19 cellular contexts compared by ENCODE assay signal in genomic region chr4:960736-961650, GRCh38. TPM values are rescaled to one million over a fixed set of nuclear protein-coding genes. Genes with fewer than 3 reads are reported as not detected.
DNase-seq lines count a peak whose midpoint lies in the region; FAIRE-seq and TF ChIP-seq lines count a peak whose summit lies in the region.
"Had no signal": no experiment of that assay in that cellular context is flagged by ENCODE, and none has a peak within 500 bp of the region (broad histone marks: within the 10 kb centered on the region; RNA-seq: fewer than 3 reads in every experiment).

No MANE protein-coding gene starts in this region.

- H3K4me3 ChIP-seq in HEK293 (ENCODE audit: low read depth, low read length), result no peak overlapping the region
- H3K4me3 ChIP-seq in keratinocyte (ENCODE audit: control insufficient read depth in 2 of 3, extremely low read depth in 1 of 3, insufficient read depth in 2 of 3, low read depth in 1 of 3, low read length in 3 of 3), result no peak overlapping the region
- no peak overlapping the region for H3K4me3 ChIP-seq in sigmoid colon
- H3K4me3 ChIP-seq in H7 (ENCODE audit: insufficient read depth, low read depth, low read length), result no peak overlapping the region
- H3K4me3 ChIP-seq: GM23248 had no signal

- peaks cover 3% of the 10 kb centered on the region for H3K9me1 ChIP-seq in keratinocyte (ENCODE audit: control insufficient read depth, extremely low read depth, insufficient read depth, low read length)

- intact Hi-C loops in sigmoid colon (cut with DNase I), result no loop called here

- no peaks in the 10 kb centered on the region for H3K79me2 ChIP-seq in keratinocyte (ENCODE audit: control insufficient read depth, insufficient read depth, low read length)

- peak; percentile 43 for DNase-seq in 8988T
- DNase-seq in keratinocyte (ENCODE audit: low read depth, low spot score), result no peak
- DNase-seq in sigmoid colon, result peak; percentile 65
- DNase-seq in amniotic stem cell (lab: John Stamatoyannopoulos, UW), result no peak
- DNase-seq in NCI-H1048 (lab: John Stamatoyannopoulos, UW), result no peak
- DNase-seq in H7, result no peak
- DNase-seq: CD4-positive, alpha-beta T cell; DMS153; GDM1; GM23248; MM.1S; NCI-H510A; NCI-H774; SHP77 treated with DMSO at 0.1 percent for 48 hours had no signal

- no peaks in the 10 kb centered on the region for H3K27me3 ChIP-seq in keratinocyte (ENCODE audit: control insufficient read depth, extremely low read depth, insufficient read depth, low read length)
- H3K27me3 ChIP-seq in sigmoid colon, result no peaks in the 10 kb centered on the region
- H3K27me3 ChIP-seq in H7 (ENCODE audit: control insufficient read depth, insufficient read depth, low read length), result no peaks in the 10 kb centered on the region

- H3K36me3 ChIP-seq in HEK293 (ENCODE audit: control insufficient read depth in 2 of 2, insufficient read depth in 1 of 2, low read length in 2 of 2) (peaks cover 0 to 72% of the 10 kb centered on the region in 2 experiments; a peak in 1 of 3 replicates), keratinocyte (ENCODE audit: control insufficient read depth in 2 of 2, extremely low read depth in 1 of 2, insufficient read depth in 2 of 2, low read length in 2 of 2) (peaks cover 4 to 21% of the 10 kb centered on the region in 2 experiments), sigmoid colon (peaks cover 0 to 42% (median 11%) of the 10 kb centered on the region in 4 donors), H7 (replicated peaks; ENCODE audit: control insufficient read depth, insufficient read depth, low read length) (no peaks in the 10 kb centered on the region; the same call in 1 of the 2 replicates)

- TF ChIP-seq POLR2A in sigmoid colon (IDR thresholded peaks at IDR 0.05), result no peak

- H3K27ac ChIP-seq in HEK293 (ENCODE audit: extremely low read depth, low read depth, low read length), result no peak overlapping the region
- no peak overlapping the region for H3K27ac ChIP-seq in keratinocyte (ENCODE audit: control insufficient read depth, insufficient read depth, low read length)
- H3K27ac ChIP-seq in sigmoid colon, result no peak overlapping the region
- H3K27ac ChIP-seq: GM23248 had no signal

- H3K9me3 ChIP-seq in HEK293 (ENCODE audit: control insufficient read depth, insufficient read depth, low read depth, low read length) (no peaks in the 10 kb centered on the region), keratinocyte (ENCODE audit: control insufficient read depth, low read depth, low read length) (no peaks in the 10 kb centered on the region), sigmoid colon (no peaks in the 10 kb centered on the region)
- H3K9me3 ChIP-seq: Caco-2 had no signal

- POLR2A ChIA-PET in HEK293 (lab: Yijun Ruan, JAX), result interaction anchor here (2.0 kb wide), 1 partner anchor 13 kb away, joined by 4 read pairs; no protein-coding TSS in a partner anchor

- WGBS in sigmoid colon, 2 donors, result 77 to 92% methylated on average over 57 of the region's 57 CpGs

- FAIRE-seq in keratinocyte (lab: Jason Lieb, UNC), result no peak
- FAIRE-seq: RCC 7860 had no signal

- dilution Hi-C loops in keratinocyte (cut with MboI; ENCODE audit: extremely low pct_ligation_motif_present, low sequenced_read_pairs), result no loop called here

- CTCF ChIA-PET in HEK293 (lab: Yijun Ruan, JAX), result no interaction called here

- H3K4me1 ChIP-seq in HEK293 (ENCODE audit: control insufficient read depth, insufficient read depth, low read length) (no peaks in the 10 kb centered on the region), keratinocyte (ENCODE audit: control insufficient read depth, extremely low read depth, insufficient read depth, low read length) (peaks cover 7% of the 10 kb centered on the region), sigmoid colon (no peaks in the 10 kb centered on the region)
- H3K4me1 ChIP-seq: Caco-2 had no signal

- TF ChIP-seq CTCF in HEK293 (tag by site-specific recombination; IDR thresholded peaks at IDR 0.05) (no peak), keratinocyte (optimal IDR thresholded peaks at IDR 0.05 in 1 of 3, IDR thresholded peaks at IDR 0.05 in 1 of 3, conservative IDR thresholded peaks at IDR 0.05 in 1 of 3; ENCODE audit: extremely low read depth in 1 of 3, insufficient read depth in 2 of 3, low read length in 3 of 3) (no peak), sigmoid colon (IDR thresholded peaks at IDR 0.05) (no peak)

- no peak for TF ChIP-seq EP300 in sigmoid colon (IDR thresholded peaks at IDR 0.05)

- peaks cover 6% of the 10 kb centered on the region for H4K20me1 ChIP-seq in keratinocyte (ENCODE audit: control insufficient read depth, extremely low read depth, insufficient read depth, low read length)

- peak overlapping the region; percentile 27 for H3K4me2 ChIP-seq in keratinocyte (ENCODE audit: control insufficient read depth, extremely low read depth, insufficient read depth, low read depth, low read length)

- no peak overlapping the region for H2AFZ ChIP-seq in keratinocyte (ENCODE audit: control insufficient read depth, low read length)
- H2AFZ ChIP-seq: GM23248 had no signal

- no peak overlapping the region for H3K9ac ChIP-seq in keratinocyte (ENCODE audit: control insufficient read depth, extremely low read depth, insufficient read depth, low read length)
- H3K9ac ChIP-seq: GM23248 had no signal

TF ChIP-seq in HEK293, 187 proteins besides CTCF, POLR2A, EP300 and RAD21 (continues in another document):
- TF ChIP-seq ZNF621 (tag by site-specific recombination; IDR thresholded peaks at IDR 0.05) (no peak), ZFHX2 (tag by site-specific recombination; conservative IDR thresholded peaks at IDR 0.05) (0 out of 2 replicates have a peak, but pooled peaks have one; percentile 6), SP2 (tag by site-specific recombination; IDR thresholded peaks at IDR 0.05) (no peak), ZNF174 (tag by site-specific recombination; IDR thresholded peaks at IDR 0.05) (no peak), ZNF549 (tag by site-specific recombination; IDR thresholded peaks at IDR 0.05) (no peak)

RNA-seq across cellular contexts. Expression of gene DGKQ, which starts 12.4 kb away (rescaled TPM):
- polyA plus RNA-seq in keratinocyte, result 5.3 to 11.3 TPM (median 5.9 TPM) in 3 replicates
- polyA plus RNA-seq in keratinocyte (2011; ENCODE audit: low read depth), result 3.0 TPM
- polyA plus RNA-seq in keratinocyte (2011; cell fraction: cytosol; rRNA removed), result 3.5 and 9.1 TPM in 2 replicates
- polyA plus RNA-seq in keratinocyte (2011; cell fraction: nucleus; rRNA removed), result 22.9 and 30.3 TPM in 2 replicates
- 7.4 and 8.8 TPM in 2 replicates for polyA plus RNA-seq in keratinocyte (2012; ENCODE audit: low replicate concordance)
- polyA minus RNA-seq in keratinocyte, result 5.9 to 10.4 TPM (median 8.3 TPM) in 3 replicates
- polyA minus RNA-seq in keratinocyte (2011; cell fraction: cytosol; rRNA and poly(A)+ RNA removed), result 17.5 TPM
- 16.9 and 17.8 TPM in 2 replicates for polyA minus RNA-seq in keratinocyte (2011; cell fraction: nucleus; rRNA and poly(A)+ RNA removed)
- 1 to 10 TPM; 3.5 to 8.9 (median 5.1) TPM for total RNA-seq in sigmoid colon
- 10 to 100 TPM; 19.8 to 26.2 (median 23.6) TPM for polyA plus RNA-seq in sigmoid colon
- 19.4 and 26.7 TPM in 2 replicates for total RNA-seq in H7 (2014; rRNA removed; shearing (Covaris generic))

RNA-seq across cellular contexts. Expression of gene IDUA, which starts 25.9 kb away (rescaled TPM):
- polyA plus RNA-seq in keratinocyte (0.74 to 3.9 TPM (median 1.2 TPM) in 3 replicates), sigmoid colon (10 to 100 TPM in 1 of 3 donors, 1 to 10 TPM in 2; 1.2 to 13.3 (median 4.2) TPM)
- polyA plus RNA-seq in keratinocyte (2011; ENCODE audit: low read depth), result 5.5 TPM
- 0.22 and 1.1 TPM in 2 replicates for polyA plus RNA-seq in keratinocyte (2011; cell fraction: cytosol; rRNA removed)
- 14.6 and 27.2 TPM in 2 replicates for polyA plus RNA-seq in keratinocyte (2011; cell fraction: nucleus; rRNA removed)
- polyA plus RNA-seq in keratinocyte (2012; ENCODE audit: low replicate concordance), result 1.7 and 6.6 TPM in 2 replicates
- polyA minus RNA-seq in keratinocyte, result 0.85 to 2.4 TPM (median 1.4 TPM) in 3 replicates
- 3.5 TPM for polyA minus RNA-seq in keratinocyte (2011; cell fraction: cytosol; rRNA and poly(A)+ RNA removed)
- polyA minus RNA-seq in keratinocyte (2011; cell fraction: nucleus; rRNA and poly(A)+ RNA removed), result 5.4 and 8.7 TPM in 2 replicates
- 10 to 100 TPM in 1 of 4 donors, 1 to 10 TPM in 3; 7.1 to 15.2 (median 7.6) TPM for total RNA-seq in sigmoid colon
- 4.6 TPM in 2 replicates for total RNA-seq in H7 (2014; rRNA removed; shearing (Covaris generic))

RNA-seq across cellular contexts. Expression of gene TMEM175, which starts 28.7 kb away (rescaled TPM):
- polyA plus RNA-seq in keratinocyte (23.2 to 31.3 TPM (median 24.3 TPM) in 3 replicates), sigmoid colon (10 to 100 TPM in 2 of 3 donors, 1 to 10 TPM in 1; 4.6 to 34.5 (median 12.6) TPM)
- 2.5 TPM for polyA plus RNA-seq in keratinocyte (2011; ENCODE audit: low read depth)
- polyA plus RNA-seq in keratinocyte (2011; cell fraction: cytosol; rRNA removed), result 9.8 and 13.4 TPM in 2 replicates
- polyA plus RNA-seq in keratinocyte (2011; cell fraction: nucleus; rRNA removed), result 157 and 181 TPM in 2 replicates
- polyA plus RNA-seq in keratinocyte (2012; ENCODE audit: low replicate concordance), result 20.4 and 22.3 TPM in 2 replicates
- 17.3 to 36.9 TPM (median 22.9 TPM) in 3 replicates for polyA minus RNA-seq in keratinocyte
- polyA minus RNA-seq in keratinocyte (2011; cell fraction: cytosol; rRNA and poly(A)+ RNA removed), result 14.0 TPM
- 31.0 and 54.2 TPM in 2 replicates for polyA minus RNA-seq in keratinocyte (2011; cell fraction: nucleus; rRNA and poly(A)+ RNA removed)
- 10 to 100 TPM; 19.3 to 42.6 (median 32.6) TPM for total RNA-seq in sigmoid colon
- total RNA-seq in H7 (2014; rRNA removed; shearing (Covaris generic)), result 6.5 and 8.4 TPM in 2 replicates

RNA-seq across cellular contexts. Expression of gene GAK, which starts 28.9 kb away (rescaled TPM):
- polyA plus RNA-seq in keratinocyte (18.4 to 25.3 TPM (median 19.4 TPM) in 3 replicates), sigmoid colon (100 to 1,000 TPM; 124 to 276 (median 150) TPM)
- polyA plus RNA-seq in keratinocyte (2011; ENCODE audit: low read depth), result 25.4 TPM
- 11.3 and 19.6 TPM in 2 replicates for polyA plus RNA-seq in keratinocyte (2011; cell fraction: cytosol; rRNA removed)
- polyA plus RNA-seq in keratinocyte (2011; cell fraction: nucleus; rRNA removed), result 69.7 and 92.6 TPM in 2 replicates
- polyA plus RNA-seq in keratinocyte (2012; ENCODE audit: low replicate concordance), result 38.4 and 49.3 TPM in 2 replicates
- 34.8 to 48.1 TPM (median 46.7 TPM) in 3 replicates for polyA minus RNA-seq in keratinocyte
- 55.8 TPM for polyA minus RNA-seq in keratinocyte (2011; cell fraction: cytosol; rRNA and poly(A)+ RNA removed)
- 57.9 and 68.0 TPM in 2 replicates for polyA minus RNA-seq in keratinocyte (2011; cell fraction: nucleus; rRNA and poly(A)+ RNA removed)
- 100 to 1,000 TPM in 1 of 4 donors, 10 to 100 TPM in 3; 40.8 to 494 (median 60.4) TPM for total RNA-seq in sigmoid colon
- total RNA-seq in H7 (2014; rRNA removed; shearing (Covaris generic)), result 77.4 and 85.1 TPM in 2 replicates

RNA-seq across cellular contexts. Expression of gene SLC26A1, which starts 32.2 kb away (rescaled TPM):
- polyA plus RNA-seq in keratinocyte (not detected in 3 replicates), sigmoid colon (1 to 10 TPM in 1 of 3 donors, not detected in 2; 1.1 TPM)
- not detected for polyA plus RNA-seq in keratinocyte (2011; ENCODE audit: low read depth)
- not detected in 2 replicates for polyA plus RNA-seq in keratinocyte (2011; cell fraction: cytosol; rRNA removed)
- not detected in 2 replicates for polyA plus RNA-seq in keratinocyte (2011; cell fraction: nucleus; rRNA removed)
- 0.18 and 0.69 TPM in 2 replicates for polyA plus RNA-seq in keratinocyte (2012; ENCODE audit: low replicate concordance)
- not detected in 3 replicates for polyA minus RNA-seq in keratinocyte
- polyA minus RNA-seq in keratinocyte (2011; cell fraction: cytosol; rRNA and poly(A)+ RNA removed), result not detected
- not detected in 2 replicates for polyA minus RNA-seq in keratinocyte (2011; cell fraction: nucleus; rRNA and poly(A)+ RNA removed)
- total RNA-seq in sigmoid colon, result not detected
- total RNA-seq in H7 (2014; rRNA removed; shearing (Covaris generic)), result 0.03 and 0.30 TPM in 2 replicates
- total RNA-seq: CD4-positive, alpha-beta T cell; LHCN-M2 had no signal
- polyA plus RNA-seq: BJ had no signal

Comparison
In these comparisons a context has a peak if more than half of its experiments do, and no peak if none do; other contexts are left out.
1. DNase-seq: peak in 8988T (single experiment) and sigmoid colon (single experiment); none in keratinocyte (single experiment), amniotic stem cell (single experiment), NCI-H1048 (single experiment) and H7 (single experiment).